In the genomic region with DNA sequence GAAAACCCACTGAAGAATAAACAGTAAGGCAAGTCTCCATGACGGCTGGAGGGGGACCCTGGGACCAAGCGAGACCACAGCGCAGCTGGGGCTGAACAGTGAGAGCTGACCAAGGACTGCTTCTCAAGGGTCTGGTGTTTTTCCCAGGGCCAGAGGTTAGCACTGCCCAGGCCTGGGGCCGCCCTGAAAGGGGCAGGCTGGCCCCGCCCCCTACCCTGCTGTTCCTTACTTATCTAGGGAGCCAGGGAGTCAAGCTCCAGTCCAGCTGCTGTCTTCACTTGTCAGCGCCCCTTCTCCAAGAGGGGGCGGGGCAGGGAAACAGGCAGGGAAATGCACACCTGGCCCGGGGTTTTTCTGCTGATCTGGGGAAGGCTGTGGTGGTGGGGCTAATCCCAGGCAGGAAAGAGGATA, we compare ENCODE assay signal across 13 cellular contexts. TPM values are rescaled to one million over a fixed set of nuclear protein-coding genes. Genes with fewer than 3 reads are reported as not detected.
DNase-seq lines count a peak whose midpoint lies in the region; ATAC-seq and TF ChIP-seq lines count a peak whose summit lies in the region.
"Had no signal": no experiment of that assay in that cellular context is flagged by ENCODE, and none has a peak within 500 bp of the region (broad histone marks: within the 10 kb centered on the region; RNA-seq: fewer than 3 reads in every experiment).

No MANE protein-coding gene starts in this region.

- H3K27ac ChIP-seq in breast epithelium (peak overlapping the region; percentile 76 to 77), mammary epithelial cell (ENCODE audit: insufficient read depth, low read depth, low read length) (no peak overlapping the region), right lobe of liver (no peak overlapping the region), thoracic aorta (peak overlapping the region; percentile 72 to 73)

- no peaks in the 10 kb centered on the region for H3K36me3 Mint-ChIP-seq in activated naive CD4-positive, alpha-beta T cell treated with anti-CD3 and anti-CD28 coated beads for 36 hours (ENCODE audit: low read depth)

- dilution Hi-C loops in mammary epithelial cell (cut with HindIII; ENCODE audit: low sequenced_read_pairs): no loop called here

- no peak overlapping the region for H3K27ac Mint-ChIP-seq in activated naive CD4-positive, alpha-beta T cell treated with anti-CD3 and anti-CD28 coated beads for 36 hours
- H3K27ac Mint-ChIP-seq: immature natural killer cell had no signal

- intact Hi-C loops in breast epithelium (cut with DNase I; ENCODE audit: low total_unique reads): no loop called here
- intact Hi-C loops in mammary epithelial cell (cut with micrococcal nuclease): no loop called here
- intact Hi-C loops in right lobe of liver (cut with DNase I): no loop called here
- intact Hi-C loops in activated naive CD4-positive, alpha-beta T cell treated with anti-CD3 and anti-CD28 coated beads for 36 hours (cut with micrococcal nuclease): no loop called here

- H3K4me3 Mint-ChIP-seq in activated naive CD4-positive, alpha-beta T cell treated with anti-CD3 and anti-CD28 coated beads for 36 hours: no peak overlapping the region
- H3K4me3 Mint-ChIP-seq: immature natural killer cell had no signal

- H3K79me2 ChIP-seq in mammary epithelial cell (ENCODE audit: insufficient read depth, low read length): no peaks in the 10 kb centered on the region

- no peaks in the 10 kb centered on the region for H3K36me3 ChIP-seq in breast epithelium
- peaks cover 13% of the 10 kb centered on the region for H3K36me3 ChIP-seq in mammary epithelial cell (ENCODE audit: insufficient read depth, low read length)
- H3K36me3 ChIP-seq in adipocyte (ENCODE audit: control insufficient read depth, insufficient read depth, low read length, severe bottlenecking): peaks cover 29% of the 10 kb centered on the region
- peaks cover 0 to 46% (median 22%) of the 10 kb centered on the region in 4 donors for H3K36me3 ChIP-seq in right lobe of liver
- peaks cover 69% of the 10 kb centered on the region for H3K36me3 ChIP-seq in thoracic aorta

- H4K20me1 ChIP-seq in mammary epithelial cell (ENCODE audit: insufficient read depth, low read length): no peaks in the 10 kb centered on the region

- TF ChIP-seq POLR2A in breast epithelium (IDR thresholded peaks at IDR 0.05) (no peak), right lobe of liver (IDR thresholded peaks at IDR 0.05) (no peak)

- 88% methylated on average over 7 of the region's 8 CpGs for WGBS in mammary epithelial cell (ENCODE audit: low coverage, missing lambda C conversion rate)
- WGBS in right lobe of liver (ENCODE audit: insufficient coverage, low coverage, low lambda C conversion rate, missing lambda C conversion rate): 76% methylated on average over 4 of the region's 8 CpGs

- no peak for TF ChIP-seq CTCF in breast epithelium (IDR thresholded peaks at IDR 0.05)
- TF ChIP-seq CTCF in mammary epithelial cell (conservative IDR thresholded peaks at IDR 0.05 in 1 of 2, IDR thresholded peaks at IDR 0.05 in 1 of 2; ENCODE audit: extremely low read depth in 1 of 2, insufficient read depth in 1 of 2, low read depth in 1 of 2, low read length in 2 of 2): no peak
- TF ChIP-seq CTCF in right lobe of liver (IDR thresholded peaks at IDR 0.05): no peak
- no peak for TF ChIP-seq CTCF in thoracic aorta (IDR thresholded peaks at IDR 0.05)

- CTCF ChIA-PET in mammary epithelial cell (lab: Charles Lee; ENCODE audit: low non-redundant PET): no interaction called here
- CTCF ChIA-PET in activated naive CD4-positive, alpha-beta T cell treated with anti-CD3 and anti-CD28 coated beads for 36 hours (lab: Charles Lee): no interaction called here

- no peak overlapping the region for H2AFZ ChIP-seq in mammary epithelial cell (ENCODE audit: low read depth, low read length)

- H3K4me1 Mint-ChIP-seq in activated naive CD4-positive, alpha-beta T cell treated with anti-CD3 and anti-CD28 coated beads for 36 hours (ENCODE audit: low read depth): no peaks in the 10 kb centered on the region
- H3K4me1 Mint-ChIP-seq: immature natural killer cell had no signal

- H3K9ac ChIP-seq in mammary epithelial cell (ENCODE audit: insufficient read depth, low read length) (no peak overlapping the region), adipocyte (ENCODE audit: low read length) (peak overlapping the region; percentile 30)

- H3K4me1 ChIP-seq in breast epithelium: no peaks in the 10 kb centered on the region
- H3K4me1 ChIP-seq in mammary epithelial cell (ENCODE audit: insufficient read depth, low read length): peaks cover 33% of the 10 kb centered on the region
- peaks cover 64% of the 10 kb centered on the region for H3K4me1 ChIP-seq in adipocyte (ENCODE audit: control insufficient read depth, insufficient read depth, low read length)
- peaks cover 0 to 19% (median 5%) of the 10 kb centered on the region in 4 donors for H3K4me1 ChIP-seq in right lobe of liver
- H3K4me1 ChIP-seq in thoracic aorta (ENCODE audit: control insufficient read depth in 1 of 2, low read depth in 2 of 2): peaks cover 38 to 65% of the 10 kb centered on the region in 2 donors

- H3K9me3 ChIP-seq in breast epithelium (no peaks in the 10 kb centered on the region), mammary epithelial cell (replicated peaks; ENCODE audit: insufficient read depth, low read length) (no peaks in the 10 kb centered on the region), adipocyte (ENCODE audit: control insufficient read depth, low read length) (no peaks in the 10 kb centered on the region), right lobe of liver (no peaks in the 10 kb centered on the region), thoracic aorta (no peaks in the 10 kb centered on the region)

- no peaks in the 10 kb centered on the region for H3K9me3 Mint-ChIP-seq in activated naive CD4-positive, alpha-beta T cell treated with anti-CD3 and anti-CD28 coated beads for 36 hours
- H3K9me3 Mint-ChIP-seq: immature natural killer cell had no signal

- no peak overlapping the region for H3K4me2 ChIP-seq in mammary epithelial cell (ENCODE audit: insufficient read depth, low read depth, low read length)

- H3K27me3 Mint-ChIP-seq in activated naive CD4-positive, alpha-beta T cell treated with anti-CD3 and anti-CD28 coated beads for 36 hours (ENCODE audit: low read depth): no peaks in the 10 kb centered on the region

- DNase-seq in breast epithelium (ENCODE audit: low spot score in 2 of 2) (no peak), mammary epithelial cell (no peak), adipocyte (ENCODE audit: low read depth) (no peak), right lobe of liver (no peak), thoracic aorta (ENCODE audit: low spot score) (no peak), NK-92 (lab: John Stamatoyannopoulos, UW; ENCODE audit: unreplicated experiment) (no peak), midbrain (lab: John Stamatoyannopoulos, UW) (no peak)
- no peak for DNase-seq in activated naive CD4-positive, alpha-beta T cell treated with anti-CD3 and anti-CD28 coated beads for 36 hours
- DNase-seq: DMS79 treated with DMSO at 0.1 percent for 48 hours; immature natural killer cell; NCI-H1694; occipital lobe; stimulated activated CD4-positive, alpha-beta T cell treated with anti-CD3 and anti-CD28 coated beads, Interleukin-4, amount 100 ng/mL, for 24 hours had no signal

- BruUV-seq in mammary epithelial cell (replicated peaks; lab: Mats Ljungman, UMichigan): no TSS peak

- H3K27me3 ChIP-seq in breast epithelium: no peaks in the 10 kb centered on the region
- H3K27me3 ChIP-seq in mammary epithelial cell (ENCODE audit: insufficient read depth, low read length): no peaks in the 10 kb centered on the region
- no peaks in the 10 kb centered on the region for H3K27me3 ChIP-seq in adipocyte (replicated peaks; ENCODE audit: control insufficient read depth, insufficient read depth, low read length)
- no peaks in the 10 kb centered on the region for H3K27me3 ChIP-seq in right lobe of liver
- H3K27me3 ChIP-seq in thoracic aorta (replicated peaks; ENCODE audit: insufficient read depth): no peaks in the 10 kb centered on the region

- in situ Hi-C loops in mammary epithelial cell (cut with MboI; ENCODE audit: low sequenced_read_pairs in 2 of 2): no loop called here

- no peak overlapping the region for H3K4me3 ChIP-seq in breast epithelium
- no peak overlapping the region for H3K4me3 ChIP-seq in mammary epithelial cell (replicated peaks in 1 of 3; ENCODE audit: insufficient read depth in 1 of 3, low read depth in 2 of 3, low read length in 3 of 3)
- H3K4me3 ChIP-seq in adipocyte (ENCODE audit: low read length): no peak overlapping the region
- no peak overlapping the region for H3K4me3 ChIP-seq in right lobe of liver
- no peak overlapping the region for H3K4me3 ChIP-seq in thoracic aorta

- ATAC-seq in right lobe of liver (peak in 3 of 4 donors; percentile 5 to 25 (median 7)), thoracic aorta (ENCODE audit: insufficient number of reproducible peaks, low FRiP score, low read depth) (no peak)

RNA-seq across cellular contexts. Expression of gene HACD2, which starts 51.6 kb away (rescaled TPM):
- total RNA-seq in breast epithelium (10 to 100 TPM; 29.5 to 61.0 (median 55.9) TPM), mammary epithelial cell (100 to 1,000 TPM in 1 of 2 donors, 10 to 100 TPM in 1; 98.5 to 199 TPM), right lobe of liver (10 to 100 TPM; 23.0 to 39.8 (median 27.2) TPM), thoracic aorta (10 to 100 TPM; 18.8 to 22.6 TPM)
- polyA plus RNA-seq in mammary epithelial cell: 74.9 TPM
- polyA minus RNA-seq in mammary epithelial cell: 48.9 TPM
- total RNA-seq in activated naive CD4-positive, alpha-beta T cell treated with anti-CD3 and anti-CD28 coated beads for 36 hours: 10 to 100 TPM; 25.9 TPM

Comparison
In these comparisons a context has a peak if more than half of its experiments do, and no peak if none do; other contexts are left out.
1. H3K27ac ChIP-seq: peak in breast epithelium (2 of 2) and thoracic aorta (2 of 2); none in mammary epithelial cell (single experiment) and right lobe of liver (0 of 3).